ENCODE assay signal across 1 cellular context in the genomic region with DNA sequence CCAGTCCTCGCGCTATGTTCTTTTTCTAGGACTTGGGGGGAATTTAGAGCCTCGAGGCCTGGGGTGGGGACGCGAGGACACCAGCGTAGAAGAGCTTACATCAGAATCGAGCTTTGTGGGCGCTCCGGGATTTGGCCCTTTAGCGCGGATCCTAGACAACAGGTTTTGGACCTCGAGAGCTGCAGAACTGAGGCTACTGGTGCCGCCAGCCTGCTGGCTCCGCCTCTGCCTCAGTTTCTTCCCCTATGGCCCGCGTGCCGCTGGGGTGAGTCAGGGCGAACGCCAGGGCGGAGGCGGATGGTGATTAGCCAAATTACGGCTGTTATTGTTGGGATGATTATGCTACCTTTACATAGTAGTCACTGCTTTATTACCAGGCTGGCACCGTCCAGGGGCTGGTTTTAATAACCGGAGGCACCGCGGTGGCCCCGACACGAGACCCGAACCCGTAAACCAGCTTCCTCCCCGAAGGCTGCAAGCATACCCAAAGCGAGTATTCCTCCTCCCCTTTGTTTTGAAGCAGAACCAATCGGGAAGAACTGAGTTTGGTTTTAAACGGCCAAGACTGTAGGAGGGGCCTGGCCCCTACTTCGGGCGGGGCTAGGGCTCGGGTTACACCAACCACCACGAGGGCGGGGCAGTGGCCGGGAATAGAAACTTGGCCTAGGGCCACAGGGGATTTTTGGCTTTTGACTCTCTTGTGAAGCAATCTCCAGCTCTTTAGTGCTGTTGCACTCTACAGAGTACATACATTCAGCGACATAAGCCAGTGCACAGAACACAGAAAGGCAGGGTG.
A peak's percentile ranks its signal among the peaks of the same experiment; 100 is the strongest.
TF ChIP-seq lines count a peak whose summit lies in the region.

No MANE protein-coding gene starts in this region.

TF ChIP-seq in HepG2, 621 proteins besides CTCF, POLR2A, EP300 and RAD21 (continued from another document and continues in another):
- TF ChIP-seq, protein P1, sequence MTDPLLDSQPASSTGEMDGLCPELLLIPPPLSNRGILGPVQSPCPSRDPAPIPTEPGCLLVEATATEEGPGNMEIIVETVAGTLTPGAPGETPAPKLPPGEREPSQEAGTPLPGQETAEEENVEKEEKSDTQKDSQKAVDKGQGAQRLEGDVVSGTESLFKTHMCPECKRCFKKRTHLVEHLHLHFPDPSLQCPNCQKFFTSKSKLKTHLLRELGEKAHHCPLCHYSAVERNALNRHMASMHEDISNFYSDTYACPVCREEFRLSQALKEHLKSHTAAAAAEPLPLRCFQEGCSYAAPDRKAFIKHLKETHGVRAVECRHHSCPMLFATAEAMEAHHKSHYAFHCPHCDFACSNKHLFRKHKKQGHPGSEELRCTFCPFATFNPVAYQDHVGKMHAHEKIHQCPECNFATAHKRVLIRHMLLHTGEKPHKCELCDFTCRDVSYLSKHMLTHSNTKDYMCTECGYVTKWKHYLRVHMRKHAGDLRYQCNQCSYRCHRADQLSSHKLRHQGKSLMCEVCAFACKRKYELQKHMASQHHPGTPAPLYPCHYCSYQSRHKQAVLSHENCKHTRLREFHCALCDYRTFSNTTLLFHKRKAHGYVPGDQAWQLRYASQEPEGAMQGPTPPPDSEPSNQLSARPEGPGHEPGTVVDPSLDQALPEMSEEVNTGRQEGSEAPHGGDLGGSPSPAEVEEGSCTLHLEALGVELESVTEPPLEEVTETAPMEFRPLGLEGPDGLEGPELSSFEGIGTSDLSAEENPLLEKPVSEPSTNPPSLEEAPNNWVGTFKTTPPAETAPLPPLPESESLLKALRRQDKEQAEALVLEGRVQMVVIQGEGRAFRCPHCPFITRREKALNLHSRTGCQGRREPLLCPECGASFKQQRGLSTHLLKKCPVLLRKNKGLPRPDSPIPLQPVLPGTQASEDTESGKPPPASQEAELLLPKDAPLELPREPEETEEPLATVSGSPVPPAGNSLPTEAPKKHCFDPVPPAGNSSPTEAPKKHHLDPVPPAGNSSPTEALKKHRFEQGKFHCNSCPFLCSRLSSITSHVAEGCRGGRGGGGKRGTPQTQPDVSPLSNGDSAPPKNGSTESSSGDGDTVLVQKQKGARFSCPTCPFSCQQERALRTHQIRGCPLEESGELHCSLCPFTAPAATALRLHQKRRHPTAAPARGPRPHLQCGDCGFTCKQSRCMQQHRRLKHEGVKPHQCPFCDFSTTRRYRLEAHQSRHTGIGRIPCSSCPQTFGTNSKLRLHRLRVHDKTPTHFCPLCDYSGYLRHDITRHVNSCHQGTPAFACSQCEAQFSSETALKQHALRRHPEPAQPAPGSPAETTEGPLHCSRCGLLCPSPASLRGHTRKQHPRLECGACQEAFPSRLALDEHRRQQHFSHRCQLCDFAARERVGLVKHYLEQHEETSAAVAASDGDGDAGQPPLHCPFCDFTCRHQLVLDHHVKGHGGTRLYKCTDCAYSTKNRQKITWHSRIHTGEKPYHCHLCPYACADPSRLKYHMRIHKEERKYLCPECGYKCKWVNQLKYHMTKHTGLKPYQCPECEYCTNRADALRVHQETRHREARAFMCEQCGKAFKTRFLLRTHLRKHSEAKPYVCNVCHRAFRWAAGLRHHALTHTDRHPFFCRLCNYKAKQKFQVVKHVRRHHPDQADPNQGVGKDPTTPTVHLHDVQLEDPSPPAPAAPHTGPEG (CRISPR knock-in tag; IDR thresholded peaks at IDR 0.05): peak; percentile 75
- no peak for TF ChIP-seq ASH2L (IDR thresholded peaks at IDR 0.05; ENCODE audit: insufficient read length, low read depth, low read length)
- TF ChIP-seq, protein P2, sequence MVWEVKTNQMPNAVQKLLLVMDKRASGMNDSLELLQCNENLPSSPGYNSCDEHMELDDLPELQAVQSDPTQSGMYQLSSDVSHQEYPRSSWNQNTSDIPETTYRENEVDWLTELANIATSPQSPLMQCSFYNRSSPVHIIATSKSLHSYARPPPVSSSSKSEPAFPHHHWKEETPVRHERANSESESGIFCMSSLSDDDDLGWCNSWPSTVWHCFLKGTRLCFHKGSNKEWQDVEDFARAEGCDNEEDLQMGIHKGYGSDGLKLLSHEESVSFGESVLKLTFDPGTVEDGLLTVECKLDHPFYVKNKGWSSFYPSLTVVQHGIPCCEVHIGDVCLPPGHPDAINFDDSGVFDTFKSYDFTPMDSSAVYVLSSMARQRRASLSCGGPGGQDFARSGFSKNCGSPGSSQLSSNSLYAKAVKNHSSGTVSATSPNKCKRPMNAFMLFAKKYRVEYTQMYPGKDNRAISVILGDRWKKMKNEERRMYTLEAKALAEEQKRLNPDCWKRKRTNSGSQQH (CRISPR knock-in tag; IDR thresholded peaks at IDR 0.05; ENCODE audit: low read depth): 0 out of 2 replicates have a peak, but pooled peaks have one; percentile 28
- 0 out of 2 replicates have a peak, but pooled peaks have one; percentile 37 for TF ChIP-seq HDAC6 (IDR thresholded peaks at IDR 0.05; ENCODE audit: low read depth, low read length)
- TF ChIP-seq EED (CRISPR knock-in tag; IDR thresholded peaks at IDR 0.05): peak; percentile 78; the same call in 1 of the 2 replicates
- peak; percentile 91 for TF ChIP-seq ZMYM2 (CRISPR knock-in tag; IDR thresholded peaks at IDR 0.05)
- no peak for TF ChIP-seq CCAR2 (optimal IDR thresholded peaks at IDR 0.05; ENCODE audit: low read depth, low read length)
- TF ChIP-seq ZNF598 (CRISPR knock-in tag; IDR thresholded peaks at IDR 0.05; ENCODE audit: borderline replicate concordance): peak; percentile 32; the same call in 1 of the 2 replicates
- TF ChIP-seq MAFK (conservative IDR thresholded peaks at IDR 0.05 in 1 of 2, IDR thresholded peaks at IDR 0.05 in 1 of 2; ENCODE audit: low read length in 2 of 2): no peak
- TF ChIP-seq XBP1 (CRISPR knock-in tag; IDR thresholded peaks at IDR 0.05): 0 out of 2 replicates have a peak, but pooled peaks have one; percentile 56
- TF ChIP-seq KDM3A (CRISPR knock-in tag; IDR thresholded peaks at IDR 0.05; ENCODE audit: low read depth): no peak; the same call in none of the 2 replicates
- no peak; the same call in 1 of the 2 replicates for TF ChIP-seq RFX3 (CRISPR knock-in tag; IDR thresholded peaks at IDR 0.05)
- peak; percentile 68 for TF ChIP-seq FOXA3 (CRISPR knock-in tag; IDR thresholded peaks at IDR 0.05)
- TF ChIP-seq HOXA7 (CRISPR knock-in tag; IDR thresholded peaks at IDR 0.05): no peak
- TF ChIP-seq ZFP37 (CRISPR knock-in tag; IDR thresholded peaks at IDR 0.05; ENCODE audit: borderline replicate concordance): 0 out of 2 replicates have a peak, but pooled peaks have one; percentile 56
- 0 out of 2 replicates have a peak, but pooled peaks have one; percentile 50 for TF ChIP-seq ZNF138 (CRISPR knock-in tag; IDR thresholded peaks at IDR 0.05; ENCODE audit: low read depth)
- no peak for TF ChIP-seq ATM (IDR thresholded peaks at IDR 0.05; ENCODE audit: borderline replicate concordance)
- no peak for TF ChIP-seq MATR3 (CRISPR knock-in tag; IDR thresholded peaks at IDR 0.05)
- TF ChIP-seq ZEB1 (IDR thresholded peaks at IDR 0.05; ENCODE audit: insufficient replicate concordance, low read depth): peak; percentile 87
- peak; percentile 65 for TF ChIP-seq SALL2 (CRISPR knock-in tag; IDR thresholded peaks at IDR 0.05)
- TF ChIP-seq, protein P3, sequence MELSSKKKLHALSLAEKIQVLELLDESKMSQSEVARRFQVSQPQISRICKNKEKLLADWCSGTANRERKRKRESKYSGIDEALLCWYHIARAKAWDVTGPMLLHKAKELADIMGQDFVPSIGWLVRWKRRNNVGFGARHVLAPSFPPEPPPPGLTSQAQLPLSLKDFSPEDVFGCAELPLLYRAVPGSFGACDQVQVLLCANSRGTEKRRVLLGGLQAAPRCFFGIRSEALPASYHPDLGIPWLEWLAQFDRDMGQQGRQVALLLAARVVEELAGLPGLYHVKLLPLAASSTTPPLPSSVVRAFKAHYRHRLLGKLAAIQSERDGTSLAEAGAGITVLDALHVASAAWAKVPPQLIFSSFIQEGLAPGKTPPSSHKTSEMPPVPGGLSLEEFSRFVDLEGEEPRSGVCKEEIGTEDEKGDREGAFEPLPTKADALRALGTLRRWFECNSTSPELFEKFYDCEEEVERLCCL (CRISPR knock-in tag; IDR thresholded peaks at IDR 0.05; ENCODE audit: borderline replicate concordance): no peak; the same call in 1 of the 2 replicates
- no peak for TF ChIP-seq KMT2A (CRISPR knock-in tag; IDR thresholded peaks at IDR 0.05)
- TF ChIP-seq ZBTB21 (CRISPR knock-in tag; IDR thresholded peaks at IDR 0.05): peak; percentile 10; the same call in 1 of the 2 replicates
- TF ChIP-seq ZNF441 (CRISPR knock-in tag; IDR thresholded peaks at IDR 0.05; ENCODE audit: borderline replicate concordance): peak; percentile 31
- TF ChIP-seq, protein P4, sequence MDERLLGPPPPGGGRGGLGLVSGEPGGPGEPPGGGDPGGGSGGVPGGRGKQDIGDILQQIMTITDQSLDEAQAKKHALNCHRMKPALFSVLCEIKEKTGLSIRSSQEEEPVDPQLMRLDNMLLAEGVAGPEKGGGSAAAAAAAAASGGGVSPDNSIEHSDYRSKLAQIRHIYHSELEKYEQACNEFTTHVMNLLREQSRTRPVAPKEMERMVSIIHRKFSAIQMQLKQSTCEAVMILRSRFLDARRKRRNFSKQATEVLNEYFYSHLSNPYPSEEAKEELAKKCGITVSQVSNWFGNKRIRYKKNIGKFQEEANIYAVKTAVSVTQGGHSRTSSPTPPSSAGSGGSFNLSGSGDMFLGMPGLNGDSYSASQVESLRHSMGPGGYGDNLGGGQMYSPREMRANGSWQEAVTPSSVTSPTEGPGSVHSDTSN (CRISPR knock-in tag; IDR thresholded peaks at IDR 0.05): no peak
- 0 out of 2 replicates have a peak, but pooled peaks have one; percentile 16 for TF ChIP-seq ZNF205 (CRISPR knock-in tag; IDR thresholded peaks at IDR 0.05)
- TF ChIP-seq, protein P5, sequence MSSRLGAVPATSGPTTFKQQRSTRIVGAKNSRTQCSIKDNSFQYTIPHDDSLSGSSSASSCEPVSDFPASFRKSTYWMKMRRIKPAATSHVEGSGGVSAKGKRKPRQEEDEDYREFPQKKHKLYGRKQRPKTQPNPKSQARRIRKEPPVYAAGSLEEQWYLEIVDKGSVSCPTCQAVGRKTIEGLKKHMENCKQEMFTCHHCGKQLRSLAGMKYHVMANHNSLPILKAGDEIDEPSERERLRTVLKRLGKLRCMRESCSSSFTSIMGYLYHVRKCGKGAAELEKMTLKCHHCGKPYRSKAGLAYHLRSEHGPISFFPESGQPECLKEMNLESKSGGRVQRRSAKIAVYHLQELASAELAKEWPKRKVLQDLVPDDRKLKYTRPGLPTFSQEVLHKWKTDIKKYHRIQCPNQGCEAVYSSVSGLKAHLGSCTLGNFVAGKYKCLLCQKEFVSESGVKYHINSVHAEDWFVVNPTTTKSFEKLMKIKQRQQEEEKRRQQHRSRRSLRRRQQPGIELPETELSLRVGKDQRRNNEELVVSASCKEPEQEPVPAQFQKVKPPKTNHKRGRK (CRISPR knock-in tag; IDR thresholded peaks at IDR 0.05): no peak
- TF ChIP-seq, protein P6, sequence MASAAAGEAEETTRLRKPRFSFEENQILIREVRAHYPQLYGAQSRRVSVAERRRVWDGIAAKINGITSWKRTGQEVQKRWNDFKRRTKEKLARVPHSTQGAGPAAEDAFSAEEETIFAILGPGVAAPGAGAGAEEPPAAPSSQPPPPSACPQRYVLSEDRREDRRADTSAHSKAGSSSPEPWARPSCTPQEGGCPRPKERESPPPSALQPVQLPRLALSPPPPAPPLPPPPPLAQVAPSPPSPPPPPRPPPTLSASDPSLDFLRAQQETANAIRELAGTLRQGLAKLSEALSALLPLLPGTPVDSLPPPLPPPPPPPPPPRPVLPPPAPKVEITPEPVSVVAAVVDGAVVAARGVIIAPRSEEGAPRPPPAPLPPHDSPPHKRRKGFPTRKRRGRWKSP (CRISPR knock-in tag; IDR thresholded peaks at IDR 0.05): no peak; the same call in none of the 2 replicates
- TF ChIP-seq TSC22D2 (CRISPR knock-in tag; IDR thresholded peaks at IDR 0.05; ENCODE audit: borderline replicate concordance): 0 out of 2 replicates have a peak, but pooled peaks have one; percentile 13
- TF ChIP-seq, protein P7, sequence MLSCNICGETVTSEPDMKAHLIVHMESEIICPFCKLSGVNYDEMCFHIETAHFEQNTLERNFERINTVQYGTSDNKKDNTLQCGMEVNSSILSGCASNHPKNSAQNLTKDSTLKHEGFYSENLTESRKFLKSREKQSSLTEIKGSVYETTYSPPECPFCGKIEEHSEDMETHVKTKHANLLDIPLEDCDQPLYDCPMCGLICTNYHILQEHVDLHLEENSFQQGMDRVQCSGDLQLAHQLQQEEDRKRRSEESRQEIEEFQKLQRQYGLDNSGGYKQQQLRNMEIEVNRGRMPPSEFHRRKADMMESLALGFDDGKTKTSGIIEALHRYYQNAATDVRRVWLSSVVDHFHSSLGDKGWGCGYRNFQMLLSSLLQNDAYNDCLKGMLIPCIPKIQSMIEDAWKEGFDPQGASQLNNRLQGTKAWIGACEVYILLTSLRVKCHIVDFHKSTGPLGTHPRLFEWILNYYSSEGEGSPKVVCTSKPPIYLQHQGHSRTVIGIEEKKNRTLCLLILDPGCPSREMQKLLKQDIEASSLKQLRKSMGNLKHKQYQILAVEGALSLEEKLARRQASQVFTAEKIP (CRISPR knock-in tag; IDR thresholded peaks at IDR 0.05; ENCODE audit: borderline replicate concordance): no peak
- TF ChIP-seq ZBTB8A (CRISPR knock-in tag; IDR thresholded peaks at IDR 0.05; ENCODE audit: borderline replicate concordance, low read depth): no peak
- TF ChIP-seq NFIB (CRISPR knock-in tag; IDR thresholded peaks at IDR 0.05; ENCODE audit: borderline replicate concordance): peak; percentile 94; the same call in 1 of the 2 replicates
- TF ChIP-seq, protein P8, sequence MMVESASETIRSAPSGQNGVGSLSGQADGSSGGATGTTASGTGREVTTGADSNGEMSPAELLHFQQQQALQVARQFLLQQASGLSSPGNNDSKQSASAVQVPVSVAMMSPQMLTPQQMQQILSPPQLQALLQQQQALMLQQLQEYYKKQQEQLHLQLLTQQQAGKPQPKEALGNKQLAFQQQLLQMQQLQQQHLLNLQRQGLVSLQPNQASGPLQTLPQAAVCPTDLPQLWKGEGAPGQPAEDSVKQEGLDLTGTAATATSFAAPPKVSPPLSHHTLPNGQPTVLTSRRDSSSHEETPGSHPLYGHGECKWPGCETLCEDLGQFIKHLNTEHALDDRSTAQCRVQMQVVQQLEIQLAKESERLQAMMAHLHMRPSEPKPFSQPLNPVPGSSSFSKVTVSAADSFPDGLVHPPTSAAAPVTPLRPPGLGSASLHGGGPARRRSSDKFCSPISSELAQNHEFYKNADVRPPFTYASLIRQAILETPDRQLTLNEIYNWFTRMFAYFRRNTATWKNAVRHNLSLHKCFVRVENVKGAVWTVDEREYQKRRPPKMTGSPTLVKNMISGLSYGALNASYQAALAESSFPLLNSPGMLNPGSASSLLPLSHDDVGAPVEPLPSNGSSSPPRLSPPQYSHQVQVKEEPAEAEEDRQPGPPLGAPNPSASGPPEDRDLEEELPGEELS (CRISPR knock-in tag; IDR thresholded peaks at IDR 0.05): peak; percentile 78
- TF ChIP-seq, protein P9, sequence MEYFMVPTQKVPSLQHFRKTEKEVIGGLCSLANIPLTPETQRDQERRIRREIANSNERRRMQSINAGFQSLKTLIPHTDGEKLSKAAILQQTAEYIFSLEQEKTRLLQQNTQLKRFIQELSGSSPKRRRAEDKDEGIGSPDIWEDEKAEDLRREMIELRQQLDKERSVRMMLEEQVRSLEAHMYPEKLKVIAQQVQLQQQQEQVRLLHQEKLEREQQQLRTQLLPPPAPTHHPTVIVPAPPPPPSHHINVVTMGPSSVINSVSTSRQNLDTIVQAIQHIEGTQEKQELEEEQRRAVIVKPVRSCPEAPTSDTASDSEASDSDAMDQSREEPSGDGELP (IDR thresholded peaks at IDR 0.05; ENCODE audit: borderline replicate concordance, low read depth): peak; percentile 55; the same call in 1 of the 2 replicates
- TF ChIP-seq HOXA5 (CRISPR knock-in tag; IDR thresholded peaks at IDR 0.05): peak; percentile 76
- TF ChIP-seq CEBPB (IDR thresholded peaks at IDR 0.05; ENCODE audit: borderline replicate concordance, low read depth, low read length): peak; percentile 97
- TF ChIP-seq SRSF9 (IDR thresholded peaks at IDR 0.05; ENCODE audit: borderline replicate concordance, insufficient read depth, low read depth, low read length, poor library complexity, severe bottlenecking): no peak
- no peak for TF ChIP-seq ZNF619 (CRISPR knock-in tag; IDR thresholded peaks at IDR 0.05)
